In genomic region chr5:56666901-56667300, GRCh38 we compare ENCODE assay signal across 19 cellular contexts.
"Had no signal": no experiment of that assay in that cellular context is flagged by ENCODE, and none has a peak within 500 bp of the region (broad histone marks: within the 10 kb centered on the region; RNA-seq: fewer than 3 reads in every experiment).

No MANE protein-coding gene starts in this region.

- H3K36me3 ChIP-seq: colonic mucosa, gastrocnemius medialis, sigmoid colon, suprapubic skin had no signal

- H3K4me2 ChIP-seq: hepatocyte had no signal

- H3K27me3 ChIP-seq: colonic mucosa, gastrocnemius medialis, hepatocyte, sigmoid colon, suprapubic skin had no signal

- H3K27me3 Mint-ChIP-seq: activated CD4-positive, alpha-beta T cell treated with anti-CD3 and anti-CD28 coated beads for 36 hours; naive thymus-derived CD8-positive, alpha-beta T cell had no signal

- H3K36me3 Mint-ChIP-seq: naive thymus-derived CD8-positive, alpha-beta T cell had no signal

- H3K27ac ChIP-seq: colonic mucosa, gastrocnemius medialis, hepatocyte, sigmoid colon, suprapubic skin, VCaP had no signal

- DNase-seq: activated CD4-positive, alpha-beta memory T cell treated with anti-CD3 and anti-CD28 coated beads, Interleukin-2, amount 10 ng/mL, durations not matched to agents 7 days and 5 days; activated CD4-positive, alpha-beta T cell treated with anti-CD3 and anti-CD28 coated beads for 36 hours; activated naive CD4-positive, alpha-beta T cell treated with anti-CD3 and anti-CD28 coated beads, Interleukin-2, amount 10 ng/mL, durations not matched to agents 7 days and 5 days; caudate nucleus; colonic mucosa; effector CD8-positive, alpha-beta T cell; gastrocnemius medialis; kidney; naive thymus-derived CD8-positive, alpha-beta T cell; occipital lobe; sigmoid colon; stimulated activated CD4-positive, alpha-beta T cell treated with anti-CD3 and anti-CD28 coated beads, Interleukin-12 subunit alpha, Interleukin-12 subunit beta, amount 100 ng/mL, for 4 hours; stimulated activated naive CD8-positive, alpha-beta T cell treated with anti-CD3 and anti-CD28 coated beads, Interleukin-15, Interleukin-2, amounts not matched to agents 100 U/mL and 50 U/mL, for 24 hours; T1000 had no signal

- H3K9me3 ChIP-seq: colonic mucosa, gastrocnemius medialis, sigmoid colon, suprapubic skin had no signal

- ATAC-seq: activated CD4-positive, alpha-beta T cell treated with anti-CD3 and anti-CD28 coated beads for 36 hours; gastrocnemius medialis; naive thymus-derived CD8-positive, alpha-beta T cell; stimulated activated naive CD8-positive, alpha-beta T cell treated with anti-CD3 and anti-CD28 coated beads, Interleukin-15, Interleukin-2, amounts not matched to agents 100 U/mL and 50 U/mL, for 24 hours had no signal

- H3K4me3 Mint-ChIP-seq: activated CD4-positive, alpha-beta memory T cell treated with anti-CD3 and anti-CD28 coated beads, Interleukin-2, amount 10 ng/mL, durations not matched to agents 7 days and 5 days; activated CD4-positive, alpha-beta T cell treated with anti-CD3 and anti-CD28 coated beads for 36 hours; activated naive CD4-positive, alpha-beta T cell treated with anti-CD3 and anti-CD28 coated beads, Interleukin-2, amount 10 ng/mL, durations not matched to agents 7 days and 5 days; activated T-helper 1 cell treated with anti-CD3 and anti-CD28 coated beads, Interleukin-12 subunit alpha, Interleukin-12 subunit beta, Interleukin-2, Interleukin-4 antibody, amounts not matched to agents 30 ng/mL and 10 ng/mL and 1 ng/mL, durations not matched to agents 14 hours and 24 hours and 36 hours; naive thymus-derived CD8-positive, alpha-beta T cell had no signal

- H2AFZ ChIP-seq: hepatocyte had no signal

- H3K4me1 ChIP-seq: colonic mucosa, gastrocnemius medialis, sigmoid colon had no signal

- H3K27ac Mint-ChIP-seq: activated CD4-positive, alpha-beta memory T cell treated with anti-CD3 and anti-CD28 coated beads, Interleukin-2, amount 10 ng/mL, durations not matched to agents 7 days and 5 days; activated CD4-positive, alpha-beta T cell treated with anti-CD3 and anti-CD28 coated beads for 36 hours; activated naive CD4-positive, alpha-beta T cell treated with anti-CD3 and anti-CD28 coated beads, Interleukin-2, amount 10 ng/mL, durations not matched to agents 7 days and 5 days; activated T-helper 1 cell treated with anti-CD3 and anti-CD28 coated beads, Interleukin-12 subunit alpha, Interleukin-12 subunit beta, Interleukin-2, Interleukin-4 antibody, amounts not matched to agents 30 ng/mL and 10 ng/mL and 1 ng/mL, durations not matched to agents 14 hours and 24 hours and 36 hours; progenitor cell of endocrine pancreas had no signal

- H3K4me3 ChIP-seq: colonic mucosa, gastrocnemius medialis, hepatocyte, sigmoid colon, suprapubic skin had no signal
